29 cellular contexts compared by ENCODE assay signal in genomic region chr9:114193090-114193489, GRCh38.
"Had no signal": no experiment of that assay in that cellular context is flagged by ENCODE, and none has a peak within 500 bp of the region (broad histone marks: within the 10 kb centered on the region; RNA-seq: fewer than 3 reads in every experiment).

No MANE protein-coding gene starts in this region.

- H3K4me3 ChIP-seq: coronary artery, dorsolateral prefrontal cortex had no signal

- H3K36me3 ChIP-seq: brain microvascular endothelial cell had no signal

- H3K27ac ChIP-seq: brain microvascular endothelial cell, coronary artery, dorsolateral prefrontal cortex, WERI-Rb-1 had no signal

- DNase-seq: activated B cell treated with CpG ODN at 0.5 μM for 24 hours; activated CD4-positive, alpha-beta T cell treated with anti-CD3 and anti-CD28 coated beads for 48 hours; activated CD4-positive, alpha-beta T cell treated with anti-CD3 and anti-CD28 coated beads, Interleukin-2, amount 50 U/mL, for 1 hour; activated CD4-positive, alpha-beta T cell treated with anti-CD3 and anti-CD28 coated beads, Interleukin-2, amount 50 U/mL, for 48 hours; activated CD8-positive, alpha-beta memory T cell treated with anti-CD3 and anti-CD28 coated beads for 24 hours; activated CD8-positive, alpha-beta T cell treated with anti-CD3 and anti-CD28 coated beads for 36 hours; activated effector memory CD4-positive, alpha-beta T cell treated with Interleukin-2 at 50 U/mL for 16 hours; activated gamma-delta T cell treated with Interleukin-2 at 50 U/mL for 16 hours; activated naive CD4-positive, alpha-beta T cell treated with anti-CD3 and anti-CD28 coated beads, Interleukin-2, amount 50 U/mL, for 16 hours; activated naive CD4-positive, alpha-beta T cell treated with Interleukin-2 at 50 U/mL for 16 hours; activated T-cell treated with anti-CD3 and anti-CD28 coated beads, Interleukin-2, amount 50 U/mL, for 4 hours; amniotic stem cell; anterior cingulate cortex; brain microvascular endothelial cell; dorsolateral prefrontal cortex; effector memory CD4-positive, alpha-beta T cell; endodermal cell; foreskin fibroblast; T-helper 1 cell; T-helper 17 cell; T1000; WERI-Rb-1 had no signal

- ATAC-seq: activated CD4-positive, CD25-positive, alpha-beta regulatory T cell treated with anti-CD3 and anti-CD28 coated beads, Interleukin-2, amount 50 U/mL, for 24 hours; activated CD8-positive, alpha-beta T cell treated with anti-CD3 and anti-CD28 coated beads for 36 hours; activated T-cell treated with anti-CD3 and anti-CD28 coated beads, Interleukin-2, amount 50 U/mL, for 4 hours; activated T-helper 17 cell treated with anti-CD3 and anti-CD28 coated beads, Interleukin-2, amount 50 U/mL, for 72 hours; esophagus mucosa; T-helper 17 cell had no signal

- H3K27me3 ChIP-seq: brain microvascular endothelial cell, dorsolateral prefrontal cortex had no signal

- FAIRE-seq: astrocyte, bronchial epithelial cell, frontal cortex had no signal
